8 cellular contexts compared by ENCODE assay signal in the genomic region with DNA sequence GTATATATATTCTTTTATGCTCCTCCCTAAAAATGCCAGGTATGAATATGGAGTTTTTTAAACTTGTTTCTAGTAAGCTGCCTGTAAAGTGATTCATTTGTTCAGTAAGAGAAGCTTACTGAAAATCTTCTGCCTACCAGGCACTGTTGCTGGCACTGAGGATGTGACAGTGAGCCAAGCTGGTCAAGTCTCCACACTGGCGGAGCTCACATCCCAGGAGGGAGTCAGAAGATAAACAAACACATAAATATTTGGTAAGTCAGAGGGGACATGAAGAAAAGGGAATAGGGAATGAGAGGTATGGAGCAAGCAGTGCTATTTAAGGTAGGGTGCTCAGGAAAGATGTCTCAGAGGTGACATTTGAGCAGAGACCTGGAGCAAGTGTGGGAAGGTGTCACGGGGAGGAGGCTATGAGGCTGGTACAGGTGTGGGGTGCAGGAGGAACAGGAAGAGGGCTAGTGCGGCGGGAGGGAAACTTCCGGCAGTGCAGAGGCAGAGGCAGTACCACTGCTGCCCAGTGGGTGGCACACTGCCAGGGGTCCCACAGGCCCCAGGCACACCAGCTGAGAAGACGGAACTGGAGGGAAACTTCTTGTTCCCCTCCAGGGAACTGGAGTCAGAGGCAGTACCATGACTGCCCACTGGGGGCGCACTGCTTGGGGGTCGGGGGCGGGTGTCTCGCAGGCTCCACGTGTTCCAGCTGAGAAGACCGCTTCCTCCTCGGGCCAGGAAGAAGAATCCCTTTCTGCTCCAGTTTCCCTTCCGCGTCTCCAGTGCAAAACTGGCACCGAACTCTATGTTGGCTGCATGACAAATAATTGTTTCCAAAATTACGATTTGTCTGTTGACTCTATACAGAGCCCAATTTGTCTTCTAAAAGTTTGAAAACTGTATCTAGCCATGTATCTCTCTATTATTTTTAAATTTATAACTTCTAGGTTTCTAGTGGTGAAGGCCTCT.
DNase-seq lines count a peak whose midpoint lies in the region; ATAC-seq and TF ChIP-seq lines count a peak whose summit lies in the region.

No MANE protein-coding gene starts in this region.

- H3K9me3 Mint-ChIP-seq in Caco-2 (ENCODE audit: unreplicated experiment), result peaks cover 12% of the 10 kb centered on the region
- H3K9me3 Mint-ChIP-seq in chondrocyte (ENCODE audit: low read depth), result peaks cover 10% of the 10 kb centered on the region

- POLR2A ChIA-PET in Caco-2 (lab: Charles Lee), result no interaction called here

- H4K20me1 ChIP-seq in KMS-11 (ENCODE audit: insufficient read depth), result no peaks in the 10 kb centered on the region

- BruUV-seq in Caco-2 (replicated peaks; lab: Mats Ljungman, UMichigan), result no TSS peak

- H3K4me3 Mint-ChIP-seq in Caco-2 (ENCODE audit: unreplicated experiment) (no peak overlapping the region), chondrocyte (ENCODE audit: unreplicated experiment) (no peak overlapping the region)

- H3K27me3 Mint-ChIP-seq in Caco-2 (ENCODE audit: insufficient read depth, unreplicated experiment) (peaks cover 7% of the 10 kb centered on the region), chondrocyte (ENCODE audit: low read depth) (peaks cover 13% of the 10 kb centered on the region)

- DNase-seq in Caco-2, result peak; percentile 52 to 66
- no peak for DNase-seq in chondrocyte (ENCODE audit: low spot score)
- DNase-seq in retinal pigment epithelial cell (ENCODE audit: low read depth), result no peak
- DNase-seq in occipital lobe (lab: John Stamatoyannopoulos, UW), result no peak
- DNase-seq in activated CD8-positive, alpha-beta memory T cell treated with anti-CD3 and anti-CD28 coated beads for 24 hours, result no peak

- H3K36me3 ChIP-seq in Caco-2 (ENCODE audit: control insufficient read depth, insufficient read depth, low read length) (no peaks in the 10 kb centered on the region), KMS-11 (ENCODE audit: insufficient read depth) (no peaks in the 10 kb centered on the region)

- intact Hi-C loops in Caco-2 (cut with micrococcal nuclease; ENCODE audit: unreplicated experiment), result loop anchor here (10.0 kb wide), 1 partner anchor 103 kb away; no protein-coding TSS in a partner anchor

- TF ChIP-seq CTCF in Caco-2 (IDR thresholded peaks at IDR 0.05; ENCODE audit: insufficient read depth in 1 of 2, low read depth in 1 of 2, low read length in 1 of 2, severe bottlenecking in 1 of 2, unreplicated experiment in 1 of 2) (peak; percentile 75 to 85), KMS-11 (conservative IDR thresholded peaks at IDR 0.05; ENCODE audit: low read depth, low read length) (peak; percentile 67), chondrocyte (IDR thresholded peaks at IDR 0.05) (peak; percentile 76), retinal pigment epithelial cell (conservative IDR thresholded peaks at IDR 0.05; ENCODE audit: low read depth, low read length) (peak; percentile 68)

- no peak overlapping the region for H3K27ac ChIP-seq in KMS-11

- H3K9me3 ChIP-seq in Caco-2, result no peaks in the 10 kb centered on the region

- H3K36me3 Mint-ChIP-seq in Caco-2 (ENCODE audit: insufficient read depth, unreplicated experiment), result no peaks in the 10 kb centered on the region
- no peaks in the 10 kb centered on the region for H3K36me3 Mint-ChIP-seq in chondrocyte (ENCODE audit: low read depth)

- H3K4me2 ChIP-seq in KMS-11, result no peak overlapping the region

- H3K4me1 ChIP-seq in Caco-2 (no peaks in the 10 kb centered on the region), KMS-11 (ENCODE audit: low read depth, poor library complexity, severe bottlenecking) (no peaks in the 10 kb centered on the region)

- H3K4me3 ChIP-seq in Caco-2 (ENCODE audit: low read depth, low read length) (no peak overlapping the region), KMS-11 (IDR thresholded peaks at IDR 0.05; ENCODE audit: insufficient read depth, low read depth, low read length) (no peak overlapping the region), retinal pigment epithelial cell (ENCODE audit: low read length) (no peak overlapping the region)

- no peaks in the 10 kb centered on the region for H3K27me3 ChIP-seq in Caco-2 (replicated peaks; ENCODE audit: control insufficient read depth, insufficient read depth, low read length)
- H3K27me3 ChIP-seq in KMS-11 (ENCODE audit: insufficient read depth, low read depth), result no peaks in the 10 kb centered on the region

- H3K79me2 ChIP-seq in KMS-11 (ENCODE audit: insufficient read depth, low read depth), result no peaks in the 10 kb centered on the region

- H2AFZ ChIP-seq in KMS-11 (ENCODE audit: low read depth), result no peak overlapping the region

- ATAC-seq in GM19372 (IDR thresholded peaks at IDR 0.05; ENCODE audit: low read depth, unreplicated experiment), result peak; percentile 65
- ATAC-seq in GM18520 (IDR thresholded peaks at IDR 0.05; ENCODE audit: unreplicated experiment), result no peak

- no peaks in the 10 kb centered on the region for H3K4me1 Mint-ChIP-seq in Caco-2 (ENCODE audit: low read depth, unreplicated experiment)
- no peaks in the 10 kb centered on the region for H3K4me1 Mint-ChIP-seq in chondrocyte (ENCODE audit: low read depth)

- H3K9ac ChIP-seq in KMS-11, result no peak overlapping the region

- CTCF ChIA-PET in Caco-2 (lab: Charles Lee), result interaction anchor here (0.7 to 1.5 kb wide), 2 partner anchors 65 to 68 kb away, joined by 3 to 5 read pairs; no protein-coding TSS in a partner anchor

- H3K27ac Mint-ChIP-seq in Caco-2 (ENCODE audit: unreplicated experiment), result no peak overlapping the region
- no peak overlapping the region for H3K27ac Mint-ChIP-seq in chondrocyte (ENCODE audit: unreplicated experiment)

Comparison
In these comparisons a context has a peak if more than half of its experiments do, and no peak if none do; other contexts are left out.
1. DNase-seq: peak in Caco-2 (2 of 2); none in chondrocyte (single experiment), retinal pigment epithelial cell (single experiment), occipital lobe (single experiment) and activated CD8-positive, alpha-beta memory T cell treated with anti-CD3 and anti-CD28 coated beads for 24 hours (single experiment).
2. Peak in every context shown above with its lines, with median percentiles within 50 percentile points of each other: CTCF ChIP-seq.